Comparison of ENCODE assay signal across 20 cellular contexts in the genomic region with DNA sequence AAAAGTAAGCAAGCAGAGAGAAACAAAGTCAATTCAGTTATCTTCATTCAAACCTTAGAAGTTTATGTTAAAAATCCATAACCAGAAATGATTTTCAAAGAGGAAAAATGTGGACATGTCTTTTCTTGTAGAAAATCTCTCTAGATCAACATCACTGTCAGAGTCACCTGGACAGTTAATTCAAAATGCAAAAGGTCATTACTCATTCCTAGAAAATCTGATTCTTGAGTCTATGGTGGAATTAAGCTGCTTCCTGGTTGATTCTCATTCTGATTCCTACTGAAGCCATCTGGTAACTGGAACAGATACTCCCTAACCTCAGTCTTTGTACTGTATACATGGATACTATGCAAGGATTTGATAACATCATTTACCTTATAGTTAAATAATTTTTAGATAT.
"Had no signal": no experiment of that assay in that cellular context is flagged by ENCODE, and none has a peak within 500 bp of the region (broad histone marks: within the 10 kb centered on the region; RNA-seq: fewer than 3 reads in every experiment).

No MANE protein-coding gene starts in this region.

- H3K27ac ChIP-seq: dorsolateral prefrontal cortex, neural progenitor cell, right atrium auricular region, tibial artery had no signal

- H3K4me1 ChIP-seq: right atrium auricular region, tibial artery had no signal

- H3K9ac ChIP-seq: neural progenitor cell had no signal

- H3K4me2 ChIP-seq: neural progenitor cell had no signal

- DNase-seq: activated CD4-positive, alpha-beta T cell treated with anti-CD3 and anti-CD28 coated beads for 36 hours; activated CD4-positive, alpha-beta T cell treated with anti-CD3 and anti-CD28 coated beads, Interleukin-2, amount 50 U/mL, for 48 hours; activated naive CD4-positive, alpha-beta T cell; activated naive CD8-positive, alpha-beta T cell treated with anti-CD3 and anti-CD28 coated beads for 36 hours; activated T-cell treated with anti-CD3 and anti-CD28 coated beads for 4 hours; amygdala; caudate nucleus; dorsolateral prefrontal cortex; mesendoderm; naive thymus-derived CD4-positive, alpha-beta T cell; stimulated activated CD4-positive, alpha-beta T cell treated with anti-CD3 and anti-CD28 coated beads, Interleukin-2, amount 100 ng/mL, for 24 hours; stimulated activated naive CD4-positive, alpha-beta T cell treated with Interleukin-2 at 50 U/mL for 16 hours; substantia nigra; tibial artery had no signal

- H3K36me3 ChIP-seq: neural progenitor cell, right atrium auricular region, tibial artery had no signal

- FAIRE-seq: colon, frontal cortex had no signal

- ATAC-seq: activated CD4-positive, alpha-beta T cell treated with anti-CD3 and anti-CD28 coated beads for 36 hours; activated T-helper 17 cell treated with anti-CD3 and anti-CD28 coated beads, Interleukin-2, amount 50 U/mL, for 72 hours; naive thymus-derived CD4-positive, alpha-beta T cell; WTC11 had no signal

- H2AFZ ChIP-seq: neural progenitor cell had no signal

- H3K9me3 ChIP-seq: right atrium auricular region, tibial artery had no signal

- H3K27me3 ChIP-seq: dorsolateral prefrontal cortex, neural progenitor cell, right atrium auricular region, tibial artery had no signal

- H3K4me3 ChIP-seq: dorsolateral prefrontal cortex, neural progenitor cell, right atrium auricular region, tibial artery had no signal
